ENCODE assay signal across 12 cellular contexts in the genomic region with DNA sequence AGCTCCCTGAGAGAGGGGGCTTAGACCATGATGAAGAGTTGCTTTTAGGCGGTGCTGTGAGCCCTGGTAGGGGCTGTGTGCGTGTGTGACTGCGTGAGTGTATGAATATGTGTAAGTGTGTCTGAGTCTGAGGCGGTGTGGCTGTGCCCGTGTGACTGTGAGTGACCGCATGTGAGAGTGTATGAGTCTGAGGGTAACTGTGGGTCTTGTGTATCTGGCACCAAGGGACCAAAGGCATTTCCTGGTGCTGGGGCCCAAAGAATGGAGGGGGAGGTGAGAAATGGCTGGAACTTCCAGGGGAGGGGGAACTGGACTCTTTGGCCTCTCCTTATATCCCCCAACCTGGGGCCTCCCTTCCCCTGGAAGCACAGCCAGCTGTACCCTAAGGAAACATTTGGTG. TPM values are rescaled to one million over a fixed set of nuclear protein-coding genes. Genes with fewer than 3 reads are reported as not detected.
DNase-seq lines count a peak whose midpoint lies in the region; ATAC-seq, FAIRE-seq and TF ChIP-seq lines count a peak whose summit lies in the region.
"Had no signal": no experiment of that assay in that cellular context is flagged by ENCODE, and none has a peak within 500 bp of the region (broad histone marks: within the 10 kb centered on the region; RNA-seq: fewer than 3 reads in every experiment).

No MANE protein-coding gene starts in this region.

- ATAC-seq in GM18511 (IDR thresholded peaks at IDR 0.05; ENCODE audit: unreplicated experiment): no peak
- no peak for ATAC-seq in GM18502 (IDR thresholded peaks at IDR 0.05; ENCODE audit: poor library complexity, unreplicated experiment)

- H3K23me2 ChIP-seq in H1 (ENCODE audit: low read depth, low read length): peaks cover 4% of the 10 kb centered on the region

- no peaks in the 10 kb centered on the region for H3K9me3 ChIP-seq in HUES6 (ENCODE audit: control insufficient read depth, insufficient read depth, low read depth, low read length)
- H3K9me3 ChIP-seq in H1 (ENCODE audit: insufficient read depth in 2 of 2, low read depth in 1 of 2, low read length in 1 of 2): no peaks in the 10 kb centered on the region
- H3K9me3 ChIP-seq in neuronal stem cell (replicated peaks in 1 of 2; ENCODE audit: control insufficient read depth in 2 of 2, insufficient read depth in 1 of 2, low read depth in 1 of 2, low read length in 2 of 2): no peaks in the 10 kb centered on the region

- no peak for TF ChIP-seq RAD21 in H1 (IDR thresholded peaks at IDR 0.05 in 1 of 2, conservative IDR thresholded peaks at IDR 0.05 in 1 of 2; ENCODE audit: low read depth in 2 of 2, low read length in 2 of 2)

- peaks cover 0 to 4% of the 10 kb centered on the region in 2 experiments for H4K20me1 ChIP-seq in H1 (replicated peaks in 1 of 2; ENCODE audit: control insufficient read depth in 1 of 2, insufficient read depth in 2 of 2, low read length in 2 of 2)

- no peak for TF ChIP-seq POLR2A in H1 (IDR thresholded peaks at IDR 0.05; ENCODE audit: control extremely low read depth in 1 of 2, low read depth in 2 of 2, low read length in 2 of 2)

- POLR2A ChIA-PET in H1 (lab: Charles Lee; ENCODE audit: partially characterized antibody): interaction anchor here (1.2 to 12.8 kb wide), 5 partner anchors 9 to 61 kb away, joined by 3 to 127 read pairs (median 4); a partner anchor contains a TSS

- H3K56ac ChIP-seq in H1 (replicated peaks; ENCODE audit: insufficient read length, low read depth, low read length): no peak overlapping the region

- no peak overlapping the region for H3K4ac ChIP-seq in H1 (replicated peaks; ENCODE audit: insufficient read length, low read depth, low read length)
- H3K4ac ChIP-seq in neuronal stem cell (ENCODE audit: low read length): no peak overlapping the region

- H3K79me1 ChIP-seq in H1 (ENCODE audit: low read depth, low read length): no peaks in the 10 kb centered on the region
- H3K79me1 ChIP-seq in neuronal stem cell (ENCODE audit: low read depth, low read length): peaks cover 1% of the 10 kb centered on the region

- H2AFZ ChIP-seq in ACC112 (ENCODE audit: low read length, unreplicated experiment) (peak overlapping the region; percentile 53), H1 (ENCODE audit: low read length) (no peak overlapping the region), neuronal stem cell (ENCODE audit: low read length) (peak overlapping the region; percentile 36)

- H3K27me3 ChIP-seq in ACC112 (ENCODE audit: insufficient read depth, low read length): no peaks in the 10 kb centered on the region
- H3K27me3 ChIP-seq in HUES6 (ENCODE audit: control insufficient read depth, insufficient read depth, low read length): no peaks in the 10 kb centered on the region
- no peaks in the 10 kb centered on the region; a peak in 1 of 7 replicates for H3K27me3 ChIP-seq in H1 (replicated peaks in 1 of 4; ENCODE audit: control insufficient read depth in 3 of 4, extremely low read depth in 1 of 4, insufficient read depth in 3 of 4, low read length in 3 of 4)
- no peaks in the 10 kb centered on the region for H3K27me3 ChIP-seq in neuronal stem cell (ENCODE audit: control insufficient read depth in 3 of 3, insufficient read depth in 3 of 3, low read depth in 1 of 3, low read length in 3 of 3)

- H3K4me3 ChIP-seq in ACC112 (ENCODE audit: low read depth, low read length) (peak overlapping the region; percentile 76), HUES6 (ENCODE audit: low read depth, low read length) (0 out of 2 replicates have a peak overlapping the region, but pooled peaks have one; percentile 27), H1 (ENCODE audit: extremely low read depth in 1 of 4, insufficient read depth in 2 of 4, low read depth in 3 of 4, low read length in 4 of 4) (no peak overlapping the region), neuronal stem cell (ENCODE audit: low read length in 2 of 2) (peak overlapping the region in 1 of 2 donors; percentile 8)

- peak overlapping the region; percentile 92 for H2BK15ac ChIP-seq in H1 (ENCODE audit: low read length)
- H2BK15ac ChIP-seq in neuronal stem cell (ENCODE audit: low read length): no peak overlapping the region

- H3K9ac ChIP-seq in HUES6 (ENCODE audit: low read length) (peak overlapping the region; percentile 23), H1 (replicated peaks in 1 of 4; ENCODE audit: extremely low read depth in 1 of 4, low read depth in 3 of 4, low read length in 3 of 4) (no peak overlapping the region; a peak in 1 of 7 replicates), neuronal stem cell (ENCODE audit: low read depth, low read length, poor library complexity) (peak overlapping the region; percentile 81)

- no peak overlapping the region for H4K8ac ChIP-seq in H1 (ENCODE audit: extremely low read depth, insufficient read depth, low read length)
- H4K8ac ChIP-seq in neuronal stem cell (ENCODE audit: low read depth, low read length): no peak overlapping the region

- peaks cover 3% of the 10 kb centered on the region for H3K79me2 ChIP-seq in ACC112 (ENCODE audit: control insufficient read depth, insufficient read depth, low read length, unreplicated experiment)
- H3K79me2 ChIP-seq in H1 (ENCODE audit: control insufficient read depth in 1 of 2, insufficient read depth in 2 of 2, low read length in 2 of 2): peaks cover 0 to 3% of the 10 kb centered on the region in 2 experiments; a peak in 1 of 4 replicates

- peak overlapping the region; percentile 77; the same call in 1 of the 2 replicates for H2BK12ac ChIP-seq in H1 (ENCODE audit: low read depth, low read length)
- peak overlapping the region; percentile 23 for H2BK12ac ChIP-seq in neuronal stem cell (ENCODE audit: low read length)

- no peak overlapping the region for H3K14ac ChIP-seq in H1 (ENCODE audit: insufficient read length)
- H3K14ac ChIP-seq in neuronal stem cell (ENCODE audit: low read length): peak overlapping the region; percentile 5

- H2BK5ac ChIP-seq in H1 (ENCODE audit: low read depth, low read length): 0 out of 2 replicates have a peak overlapping the region, but pooled peaks have one; percentile 68
- no peak overlapping the region for H2BK5ac ChIP-seq in neuronal stem cell (ENCODE audit: low read length)

- TF ChIP-seq CTCF in H1 (IDR thresholded peaks at IDR 0.05; ENCODE audit: control extremely low read depth in 1 of 3, insufficient read depth in 1 of 3, low read depth in 1 of 3, low read length in 3 of 3): no peak

- H3K27ac ChIP-seq in ACC112 (ENCODE audit: low read depth, low read length) (peak overlapping the region; percentile 41), HUES6 (ENCODE audit: low read depth, low read length) (no peak overlapping the region), H1 (ENCODE audit: low read depth, low read length) (no peak overlapping the region), neuronal stem cell (replicated peaks; ENCODE audit: low read length) (peak overlapping the region; percentile 14)

- H3K23ac ChIP-seq in H1 (ENCODE audit: insufficient read length) (no peak overlapping the region), neuronal stem cell (ENCODE audit: low read depth, low read length, poor library complexity) (no peak overlapping the region)

- H3K36me3 ChIP-seq in ACC112 (ENCODE audit: insufficient read depth, low read length) (no peaks in the 10 kb centered on the region), HUES6 (ENCODE audit: control insufficient read depth, insufficient read depth, low read length) (peaks cover 19% of the 10 kb centered on the region), H1 (ENCODE audit: control insufficient read depth in 2 of 4, insufficient read depth in 4 of 4, low read length in 3 of 4) (peaks cover 3 to 20% (median 8%) of the 10 kb centered on the region in 4 experiments; a peak in 7 of 8 replicates), neuronal stem cell (replicated peaks in 1 of 2; ENCODE audit: control insufficient read depth in 2 of 2, insufficient read depth in 2 of 2, low read length in 2 of 2) (peaks cover 18 to 21% of the 10 kb centered on the region in 2 donors)

- peak overlapping the region; percentile 85 for H3K18ac ChIP-seq in H1 (ENCODE audit: extremely low read depth, low read length)
- peak overlapping the region; percentile 84 for H3K18ac ChIP-seq in neuronal stem cell (ENCODE audit: low read length)

- H2AK5ac ChIP-seq in H1 (ENCODE audit: low read depth, low read length): peak overlapping the region; percentile 75; the same call in 1 of the 2 replicates
- no peak overlapping the region for H2AK5ac ChIP-seq in neuronal stem cell (ENCODE audit: low read depth, low read length)

- H3K4me1 ChIP-seq in ACC112 (ENCODE audit: control insufficient read depth, insufficient read depth, low read length, unreplicated experiment): peaks cover 37% of the 10 kb centered on the region
- H3K4me1 ChIP-seq in HUES6 (ENCODE audit: control insufficient read depth, insufficient read depth, low read length): peaks cover 30% of the 10 kb centered on the region
- peaks cover 5 to 22% (median 10%) of the 10 kb centered on the region in 4 experiments; a peak in 6 of 7 replicates for H3K4me1 ChIP-seq in H1 (replicated peaks in 1 of 4; ENCODE audit: control insufficient read depth in 3 of 4, insufficient read depth in 4 of 4, low read length in 3 of 4)
- peaks cover 30 to 31% of the 10 kb centered on the region in 2 donors for H3K4me1 ChIP-seq in neuronal stem cell (ENCODE audit: control insufficient read depth in 2 of 2, insufficient read depth in 1 of 2, low read depth in 1 of 2, low read length in 2 of 2)

- 90% methylated on average over 6 of the region's 6 CpGs; no CpG with 5 or more reads in 1 of the 2 experiments for WGBS in H1 (ENCODE audit: extremely low coverage in 1 of 2, insufficient coverage in 1 of 2, insufficient read length in 1 of 2, insufficient replicate concordance in 2 of 2, low coverage in 1 of 2, low lambda C conversion rate in 2 of 2, missing lambda C conversion rate in 1 of 2), 2 experiments
- no CpG with 5 or more reads among the region's 6 CpGs for WGBS in neuronal stem cell (ENCODE audit: extremely low coverage in 2 of 2, insufficient read length in 2 of 2, insufficient replicate concordance in 1 of 2), 2 donors

- H2BK120ac ChIP-seq in H1 (replicated peaks; ENCODE audit: low read depth, low read length) (no peak overlapping the region), neuronal stem cell (ENCODE audit: low read depth, low read length) (no peak overlapping the region)

- peak overlapping the region in 1 of 2 experiments; percentile 77; a peak in 1 of 4 replicates for H3K4me2 ChIP-seq in H1 (ENCODE audit: insufficient read depth in 1 of 2, low read depth in 2 of 2, low read length in 2 of 2)
- no peak overlapping the region for H3K4me2 ChIP-seq in neuronal stem cell (ENCODE audit: insufficient read depth, low read length, poor library complexity, severe bottlenecking)

- H2BK20ac ChIP-seq in H1 (ENCODE audit: low read length): no peak overlapping the region; the same call in 1 of the 2 replicates

- CTCF ChIA-PET in H1 (lab: Charles Lee; ENCODE audit: partially characterized antibody): interaction anchor here (1.4 to 15.2 kb wide), 4 partner anchors 9 to 22 kb away, joined by 4 to 277 read pairs (median 14); a partner anchor contains a TSS

- no peak for DNase-seq in H1 (ENCODE audit: low read depth in 1 of 2, low spot score in 2 of 2)
- no peak for DNase-seq in neuronal stem cell (ENCODE audit: low spot score)
- no peak for DNase-seq in NK-92 treated with Interleukin-12 subunit alpha and Interleukin-12 subunit beta, amount 100 ng/mL, for 24 hours (lab: John Stamatoyannopoulos, UW)
- DNase-seq in amygdala (lab: John Stamatoyannopoulos, UW): no peak
- DNase-seq: DND-41, left cardiac atrium had no signal

- H4K91ac ChIP-seq in H1 (replicated peaks; ENCODE audit: insufficient read length, low read length): peak overlapping the region; percentile 22
- H4K91ac ChIP-seq in neuronal stem cell (ENCODE audit: low read depth, low read length, poor library complexity): no peak overlapping the region

- TF ChIP-seq EP300 in H1 (IDR thresholded peaks at IDR 0.05; ENCODE audit: borderline replicate concordance in 1 of 2, low read depth in 2 of 2, low read length in 2 of 2): no peak

- no peak overlapping the region for H4K5ac ChIP-seq in H1 (ENCODE audit: insufficient read length, low read depth, low read length)

- no peak for FAIRE-seq in H1 (lab: Jason Lieb, UNC)
- FAIRE-seq: TTC549 had no signal

RNA-seq across cellular contexts. Expression of a gene that starts 1.1 kb away (rescaled TPM):
- total RNA-seq in H1 (2021; fragmentation: NEBNext Ultra II Directional; extraction: Animal tissue kit (Norgen Biotek cat#: 25700)): 5.1 and 5.5 TPM in 2 replicates
- polyA plus RNA-seq in H1 (2011; rRNA removed): 9.1 and 10.5 TPM in 2 replicates
- polyA plus RNA-seq in H1 (2011; cell fraction: cytosol; rRNA removed): 8.9 TPM
- 43.0 TPM for polyA plus RNA-seq in H1 (2011; cell fraction: nucleus; rRNA removed)
- polyA plus RNA-seq in H1 (2012, experiment 1 of 2): 6.4 to 10.1 TPM (median 8.2 TPM) in 4 replicates
- polyA plus RNA-seq in H1 (2012, experiment 2 of 2): 2.6 TPM
- 3.8 TPM for polyA plus RNA-seq in H1 (2013, experiment 1 of 2)
- 3.9 TPM for polyA plus RNA-seq in H1 (2013, experiment 2 of 2)
- 2.6 and 3.1 TPM in 2 replicates for polyA minus RNA-seq in H1 (2011; rRNA and poly(A)+ RNA removed)
- polyA minus RNA-seq in H1 (2011; cell fraction: cytosol; rRNA and poly(A)+ RNA removed): 3.6 TPM
- polyA minus RNA-seq in H1 (2011; cell fraction: nucleus; rRNA and poly(A)+ RNA removed): 12.8 TPM
- 11.9 TPM for polyA plus RNA-seq in neuronal stem cell (2013, experiment 1 of 2)
- 11.4 TPM for polyA plus RNA-seq in neuronal stem cell (2013, experiment 2 of 2)

RNA-seq across cellular contexts. Expression of a gene that starts 6.7 kb away (rescaled TPM):
- total RNA-seq in H1 (2021; fragmentation: NEBNext Ultra II Directional; extraction: Animal tissue kit (Norgen Biotek cat#: 25700)): 21.1 and 21.9 TPM in 2 replicates
- polyA plus RNA-seq in H1 (2011; rRNA removed): 50.4 and 50.6 TPM in 2 replicates
- polyA plus RNA-seq in H1 (2011; cell fraction: cytosol; rRNA removed): 36.6 TPM
- 207 TPM for polyA plus RNA-seq in H1 (2011; cell fraction: nucleus; rRNA removed)
- 24.2 to 37.4 TPM (median 30.3 TPM) in 4 replicates for polyA plus RNA-seq in H1 (2012, experiment 1 of 2)
- polyA plus RNA-seq in H1 (2012, experiment 2 of 2): 24.6 TPM
- polyA plus RNA-seq in H1 (2013, experiment 1 of 2): 19.9 TPM
- polyA plus RNA-seq in H1 (2013, experiment 2 of 2): 19.2 TPM
- 25.3 and 28.2 TPM in 2 replicates for polyA minus RNA-seq in H1 (2011; rRNA and poly(A)+ RNA removed)
- 8.4 TPM for polyA minus RNA-seq in H1 (2011; cell fraction: cytosol; rRNA and poly(A)+ RNA removed)
- 73.8 TPM for polyA minus RNA-seq in H1 (2011; cell fraction: nucleus; rRNA and poly(A)+ RNA removed)
- polyA plus RNA-seq in neuronal stem cell (2013, experiment 1 of 2): 36.4 TPM
- polyA plus RNA-seq in neuronal stem cell (2013, experiment 2 of 2): 37.7 TPM

RNA-seq across cellular contexts. Expression of a gene that starts 9.3 kb away (rescaled TPM):
- total RNA-seq in H1 (2021; fragmentation: NEBNext Ultra II Directional; extraction: Animal tissue kit (Norgen Biotek cat#: 25700)): not detected in 2 replicates
- polyA plus RNA-seq in H1 (2011; rRNA removed): 0.28 and 0.42 TPM in 2 replicates
- polyA plus RNA-seq in H1 (2011; cell fraction: cytosol; rRNA removed): 0.35 TPM
- 0.33 TPM for polyA plus RNA-seq in H1 (2011; cell fraction: nucleus; rRNA removed)
- polyA plus RNA-seq in H1 (2012, experiment 1 of 2): 0.29 to 0.83 TPM (median 0.34 TPM) in 3 of 4 replicates, not detected in the other
- polyA plus RNA-seq in H1 (2012, experiment 2 of 2): 0.37 TPM
- 0.20 TPM for polyA plus RNA-seq in H1 (2013, experiment 1 of 2)
- polyA plus RNA-seq in H1 (2013, experiment 2 of 2): 0.31 TPM
- polyA minus RNA-seq in H1 (2011; rRNA and poly(A)+ RNA removed): not detected in 2 replicates
- polyA minus RNA-seq in H1 (2011; cell fraction: cytosol; rRNA and poly(A)+ RNA removed): not detected
- not detected for polyA minus RNA-seq in H1 (2011; cell fraction: nucleus; rRNA and poly(A)+ RNA removed)
- polyA plus RNA-seq in neuronal stem cell (2013, experiment 1 of 2): 0.49 TPM
- polyA plus RNA-seq in neuronal stem cell (2013, experiment 2 of 2): 0.93 TPM
- total RNA-seq: cerebellum, left cardiac atrium had no signal

RNA-seq across cellular contexts. Expression of a gene that starts 15.5 kb away (rescaled TPM):
- total RNA-seq in H1 (2021; fragmentation: NEBNext Ultra II Directional; extraction: Animal tissue kit (Norgen Biotek cat#: 25700)): 84.2 and 86.8 TPM in 2 replicates
- 134 and 169 TPM in 2 replicates for polyA plus RNA-seq in H1 (2011; rRNA removed)
- polyA plus RNA-seq in H1 (2011; cell fraction: cytosol; rRNA removed): 106 TPM
- polyA plus RNA-seq in H1 (2011; cell fraction: nucleus; rRNA removed): 96.3 TPM
- polyA plus RNA-seq in H1 (2012, experiment 1 of 2): 93.0 to 157 TPM (median 138 TPM) in 4 replicates
- polyA plus RNA-seq in H1 (2012, experiment 2 of 2): 125 TPM
- polyA plus RNA-seq in H1 (2013, experiment 1 of 2): 118 TPM
- 156 TPM for polyA plus RNA-seq in H1 (2013, experiment 2 of 2)
- polyA minus RNA-seq in H1 (2011; rRNA and poly(A)+ RNA removed): 76.9 and 81.2 TPM in 2 replicates
- polyA minus RNA-seq in H1 (2011; cell fraction: cytosol; rRNA and poly(A)+ RNA removed): 57.5 TPM
- polyA minus RNA-seq in H1 (2011; cell fraction: nucleus; rRNA and poly(A)+ RNA removed): 59.4 TPM
- 108 TPM for polyA plus RNA-seq in neuronal stem cell (2013, experiment 1 of 2)
- polyA plus RNA-seq in neuronal stem cell (2013, experiment 2 of 2): 104 TPM

RNA-seq across cellular contexts. Expression of a gene that starts 24.3 kb away (rescaled TPM):
- not detected in 2 replicates for total RNA-seq in H1 (2021; fragmentation: NEBNext Ultra II Directional; extraction: Animal tissue kit (Norgen Biotek cat#: 25700))
- polyA plus RNA-seq in H1 (2011; rRNA removed): 0.08 and 0.25 TPM in 2 replicates
- polyA plus RNA-seq in H1 (2011; cell fraction: cytosol; rRNA removed): 0.12 TPM
- polyA plus RNA-seq in H1 (2011; cell fraction: nucleus; rRNA removed): 0.33 TPM
- 0.11 to 0.29 TPM in 2 of 4 replicates, not detected in the others for polyA plus RNA-seq in H1 (2012, experiment 1 of 2)
- not detected for polyA plus RNA-seq in H1 (2012, experiment 2 of 2)
- 0.04 TPM for polyA plus RNA-seq in H1 (2013, experiment 1 of 2)
- 0.04 TPM for polyA plus RNA-seq in H1 (2013, experiment 2 of 2)
- polyA minus RNA-seq in H1 (2011; rRNA and poly(A)+ RNA removed): not detected in 2 replicates
- polyA minus RNA-seq in H1 (2011; cell fraction: cytosol; rRNA and poly(A)+ RNA removed): not detected
- polyA minus RNA-seq in H1 (2011; cell fraction: nucleus; rRNA and poly(A)+ RNA removed): not detected
- 19.3 TPM for polyA plus RNA-seq in neuronal stem cell (2013, experiment 1 of 2)
- polyA plus RNA-seq in neuronal stem cell (2013, experiment 2 of 2): 19.1 TPM
- total RNA-seq: left cardiac atrium had no signal

Comparison
In these comparisons a context has a peak if more than half of its experiments do, and no peak if none do; other contexts are left out.
1. H3K27ac ChIP-seq: peak in ACC112 (single experiment) and neuronal stem cell (single experiment); none in HUES6 (single experiment) and H1 (single experiment).
2. H3K4me3 ChIP-seq: peak in ACC112 (single experiment) and HUES6 (single experiment); none in H1 (0 of 4).
3. H3K9ac ChIP-seq: peak in HUES6 (single experiment) and neuronal stem cell (single experiment); none in H1 (0 of 4).